Comparison of ENCODE assay signal across 10 cellular contexts in the genomic region with DNA sequence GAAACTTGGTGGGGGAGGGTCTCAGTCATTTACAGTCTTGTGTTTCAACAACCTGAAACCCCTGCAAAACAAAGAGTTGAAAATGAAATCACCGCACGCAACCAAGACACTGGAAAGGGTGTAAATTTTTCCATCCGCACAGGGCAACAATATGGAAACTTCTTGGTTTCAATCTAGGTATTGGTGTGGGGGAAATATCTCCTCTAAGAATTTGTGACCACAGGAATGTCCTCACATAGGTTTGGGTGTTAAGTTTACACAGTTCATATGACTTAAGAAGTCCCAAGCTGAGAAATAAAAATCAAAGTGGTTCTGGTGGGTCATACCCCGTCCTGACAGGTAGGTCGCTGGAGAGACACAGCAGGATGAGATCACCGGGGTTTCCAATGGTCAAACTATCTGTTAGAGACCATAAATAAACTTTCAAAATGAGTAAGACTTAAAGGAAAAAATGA.
A peak's percentile ranks its signal among the peaks of the same experiment; 100 is the strongest.
DNase-seq lines count a peak whose midpoint lies in the region; ATAC-seq lines count a peak whose summit lies in the region.
"Had no signal": no experiment of that assay in that cellular context is flagged by ENCODE, and none has a peak within 500 bp of the region (broad histone marks: within the 10 kb centered on the region; RNA-seq: fewer than 3 reads in every experiment).

No MANE protein-coding gene starts in this region.

- H3K4me3 Mint-ChIP-seq in stimulated activated effector memory CD8-positive, alpha-beta T cell treated with anti-CD3 and anti-CD28 coated beads, Interleukin-12 subunit alpha, Interleukin-12 subunit beta, amount 100 ng/mL, for 72 hours, result no peak overlapping the region

- H3K27ac Mint-ChIP-seq in stimulated activated effector memory CD8-positive, alpha-beta T cell treated with anti-CD3 and anti-CD28 coated beads, Interleukin-12 subunit alpha, Interleukin-12 subunit beta, amount 100 ng/mL, for 72 hours, result peak overlapping the region; percentile 54

- H3K36me3 Mint-ChIP-seq in stimulated activated effector memory CD8-positive, alpha-beta T cell treated with anti-CD3 and anti-CD28 coated beads, Interleukin-12 subunit alpha, Interleukin-12 subunit beta, amount 100 ng/mL, for 72 hours, result peaks cover 5% of the 10 kb centered on the region

- H3K4me1 Mint-ChIP-seq in stimulated activated effector memory CD8-positive, alpha-beta T cell treated with anti-CD3 and anti-CD28 coated beads, Interleukin-12 subunit alpha, Interleukin-12 subunit beta, amount 100 ng/mL, for 72 hours, result no peaks in the 10 kb centered on the region

- H3K9me3 Mint-ChIP-seq in stimulated activated effector memory CD8-positive, alpha-beta T cell treated with anti-CD3 and anti-CD28 coated beads, Interleukin-12 subunit alpha, Interleukin-12 subunit beta, amount 100 ng/mL, for 72 hours, result peaks cover 3% of the 10 kb centered on the region

- peak; percentile 7 for DNase-seq in activated T-cell treated with anti-CD3 and anti-CD28 coated beads for 24 hours (ENCODE audit: low read depth)
- DNase-seq in activated T-cell treated with anti-CD3 and anti-CD28 coated beads, Interleukin-2, amount 50 U/mL, for 1 hour, result no peak
- DNase-seq in stimulated activated effector memory CD8-positive, alpha-beta T cell treated with anti-CD3 and anti-CD28 coated beads, Interleukin-12 subunit alpha, Interleukin-12 subunit beta, amount 100 ng/mL, for 72 hours (ENCODE audit: low spot score in 2 of 2), result peak in 1 of 2 donors; percentile 54
- no peak for DNase-seq in NCI-H526 (lab: John Stamatoyannopoulos, UW)
- DNase-seq in NAMALWA (ENCODE audit: low spot score), result no peak
- DNase-seq in NCI-H446 (lab: John Stamatoyannopoulos, UW), result no peak
- DNase-seq: NCI-H187 treated with DMSO at 0.1 percent for 48 hours had no signal

- ATAC-seq in GM21737 (IDR thresholded peaks at IDR 0.05; ENCODE audit: unreplicated experiment), result peak; percentile 69
- peak; percentile 79 for ATAC-seq in HG03460 (IDR thresholded peaks at IDR 0.05; ENCODE audit: unreplicated experiment)
- peak; percentile 83 for ATAC-seq in stimulated activated effector memory CD8-positive, alpha-beta T cell treated with anti-CD3 and anti-CD28 coated beads, Interleukin-12 subunit alpha, Interleukin-12 subunit beta, amount 100 ng/mL, for 72 hours
- ATAC-seq: SK-N-SH treated with all-trans-retinoic acid at 6 μM for 48 hours had no signal
